Comparison of ENCODE assay signal across 8 cellular contexts in the genomic region with DNA sequence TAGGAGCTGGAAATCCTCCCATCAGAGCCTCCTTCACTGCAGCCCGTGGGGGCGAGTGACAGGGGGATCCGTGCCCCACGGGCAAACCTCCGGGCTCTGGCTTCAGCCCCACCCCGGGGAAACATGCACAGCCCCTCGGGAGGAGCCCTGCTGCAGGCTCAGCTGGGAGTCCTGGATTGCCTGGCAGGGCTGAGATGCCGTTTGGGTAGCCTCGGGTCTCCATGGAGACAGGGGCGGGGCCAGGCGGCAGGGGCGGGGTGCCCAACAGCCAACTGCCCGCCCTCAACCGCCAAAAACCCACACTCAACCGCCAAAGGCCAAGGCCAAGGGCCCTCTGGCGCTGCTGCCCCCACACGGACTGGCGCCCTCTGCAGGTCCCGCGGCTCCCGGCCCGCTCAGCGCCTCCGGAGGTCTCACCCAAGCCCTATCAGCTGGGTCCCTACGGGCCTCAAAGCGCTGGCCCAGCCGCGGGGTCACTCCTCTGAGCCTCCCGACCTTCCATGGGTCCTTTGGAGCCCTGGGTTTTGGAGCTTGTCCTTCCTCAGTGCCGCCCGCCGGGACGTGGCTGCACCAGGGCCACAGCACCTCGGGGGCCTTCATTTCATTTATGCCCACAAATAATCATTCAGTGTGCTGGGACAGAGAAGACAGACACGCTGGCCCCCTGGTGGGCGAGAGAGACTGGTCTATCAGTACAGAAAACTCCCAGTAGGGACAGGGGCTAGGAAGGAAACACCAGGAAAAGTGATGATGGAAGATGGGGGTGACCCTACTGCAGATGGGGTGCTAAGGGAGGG. TPM values are rescaled to one million over a fixed set of nuclear protein-coding genes. Genes with fewer than 3 reads are reported as not detected.
DNase-seq lines count a peak whose midpoint lies in the region; ATAC-seq and TF ChIP-seq lines count a peak whose summit lies in the region.

No MANE protein-coding gene starts in this region.

- peak; percentile 51 for TF ChIP-seq CTCF in fibroblast of pulmonary artery (IDR thresholded peaks at IDR 0.05; ENCODE audit: low read length, missing control alignments)

- H3K4me3 Mint-ChIP-seq in activated T-helper 17 cell treated with anti-CD3 and anti-CD28 coated beads, Interleukin-2, amount 50 U/mL, for 72 hours: peak overlapping the region; percentile 88
- H3K4me3 Mint-ChIP-seq in naive thymus-derived CD8-positive, alpha-beta T cell: peak overlapping the region; percentile 68 to 92 (median 87)
- H3K4me3 Mint-ChIP-seq in stimulated activated naive B cell treated with anti-CD40 and anti-IgM and Interleukin-4, amounts not matched to agents 10 μg/mL and 1 μg/mL and 100 μg/mL, for 72 hours: peak overlapping the region; percentile 64 to 81

- H3K4me1 Mint-ChIP-seq in activated T-helper 17 cell treated with anti-CD3 and anti-CD28 coated beads, Interleukin-2, amount 50 U/mL, for 72 hours: peaks cover 11% of the 10 kb centered on the region
- peaks cover 8 to 20% (median 18%) of the 10 kb centered on the region in 4 donors for H3K4me1 Mint-ChIP-seq in naive thymus-derived CD8-positive, alpha-beta T cell
- peaks cover 20% of the 10 kb centered on the region in 2 donors for H3K4me1 Mint-ChIP-seq in stimulated activated naive B cell treated with anti-CD40 and anti-IgM and Interleukin-4, amounts not matched to agents 10 μg/mL and 1 μg/mL and 100 μg/mL, for 72 hours

- peak overlapping the region; percentile 95 for H3K27ac Mint-ChIP-seq in activated T-helper 17 cell treated with anti-CD3 and anti-CD28 coated beads, Interleukin-2, amount 50 U/mL, for 72 hours
- H3K27ac Mint-ChIP-seq in naive thymus-derived CD8-positive, alpha-beta T cell: peak overlapping the region; percentile 70 to 92 (median 85)
- H3K27ac Mint-ChIP-seq in stimulated activated naive B cell treated with anti-CD40 and anti-IgM and Interleukin-4, amounts not matched to agents 10 μg/mL and 1 μg/mL and 100 μg/mL, for 72 hours: peak overlapping the region; percentile 80

- no peaks in the 10 kb centered on the region for H3K9me3 Mint-ChIP-seq in activated T-helper 17 cell treated with anti-CD3 and anti-CD28 coated beads, Interleukin-2, amount 50 U/mL, for 72 hours
- no peaks in the 10 kb centered on the region for H3K9me3 Mint-ChIP-seq in naive thymus-derived CD8-positive, alpha-beta T cell
- no peaks in the 10 kb centered on the region for H3K9me3 Mint-ChIP-seq in stimulated activated naive B cell treated with anti-CD40 and anti-IgM and Interleukin-4, amounts not matched to agents 10 μg/mL and 1 μg/mL and 100 μg/mL, for 72 hours

- H3K27me3 Mint-ChIP-seq in activated T-helper 17 cell treated with anti-CD3 and anti-CD28 coated beads, Interleukin-2, amount 50 U/mL, for 72 hours: no peaks in the 10 kb centered on the region
- H3K27me3 Mint-ChIP-seq in naive thymus-derived CD8-positive, alpha-beta T cell: no peaks in the 10 kb centered on the region
- no peaks in the 10 kb centered on the region for H3K27me3 Mint-ChIP-seq in stimulated activated naive B cell treated with anti-CD40 and anti-IgM and Interleukin-4, amounts not matched to agents 10 μg/mL and 1 μg/mL and 100 μg/mL, for 72 hours

- POLR2A ChIA-PET in naive thymus-derived CD8-positive, alpha-beta T cell (lab: Charles Lee): interaction anchor here (0.9 to 2.7 kb wide), 7 partner anchors 26 to 165 kb away, joined by 3 to 11 read pairs (median 3); no protein-coding TSS in a partner anchor

- H3K4me3 ChIP-seq in fibroblast of pulmonary artery (replicated peaks; ENCODE audit: low read depth, low read length): peak overlapping the region; percentile 41

- DNase-seq in Ammon's horn (ENCODE audit: low spot score): peak; percentile 89
- peak in 75 of 76 experiments; percentile 29 to 97 (median 93) for DNase-seq in HUDEP-2 (lab: John Stamatoyannopoulos, UW; ENCODE audit: unreplicated experiment in 76 of 76)
- DNase-seq in RPMI7951 (ENCODE audit: low read depth): peak; percentile 82
- DNase-seq in fibroblast of pulmonary artery (ENCODE audit: low read depth): peak; percentile 65
- DNase-seq in naive thymus-derived CD8-positive, alpha-beta T cell: peak; percentile 61 to 87 (median 73)
- peak; percentile 75 for DNase-seq in stimulated activated naive B cell treated with anti-CD40 and anti-IgM and Interleukin-4, amounts not matched to agents 10 μg/mL and 1 μg/mL and 100 μg/mL, for 72 hours

- H3K36me3 Mint-ChIP-seq in activated T-helper 17 cell treated with anti-CD3 and anti-CD28 coated beads, Interleukin-2, amount 50 U/mL, for 72 hours (ENCODE audit: low read depth): no peaks in the 10 kb centered on the region
- H3K36me3 Mint-ChIP-seq in naive thymus-derived CD8-positive, alpha-beta T cell: no peaks in the 10 kb centered on the region
- no peaks in the 10 kb centered on the region for H3K36me3 Mint-ChIP-seq in stimulated activated naive B cell treated with anti-CD40 and anti-IgM and Interleukin-4, amounts not matched to agents 10 μg/mL and 1 μg/mL and 100 μg/mL, for 72 hours

- peak; percentile 65 for ATAC-seq in GM19438 (IDR thresholded peaks at IDR 0.05; ENCODE audit: low read depth, unreplicated experiment)
- ATAC-seq in activated T-helper 17 cell treated with anti-CD3 and anti-CD28 coated beads, Interleukin-2, amount 50 U/mL, for 72 hours (replicated peaks): peak; percentile 93
- peak; percentile 83 to 86 for ATAC-seq in naive thymus-derived CD8-positive, alpha-beta T cell
- peak; percentile 91 to 93 for ATAC-seq in stimulated activated naive B cell treated with anti-CD40 and anti-IgM and Interleukin-4, amounts not matched to agents 10 μg/mL and 1 μg/mL and 100 μg/mL, for 72 hours (replicated peaks)

RNA-seq across cellular contexts. Expression of a gene that starts 33.5 kb away (rescaled TPM):
- total RNA-seq in RPMI7951 (2014; rRNA removed; shearing (Covaris generic)): 37.6 and 40.0 TPM in 2 replicates
- total RNA-seq in activated T-helper 17 cell treated with anti-CD3 and anti-CD28 coated beads, Interleukin-2, amount 50 U/mL, for 72 hours: 10 to 100 TPM; 59.8 to 60.3 TPM
- 10 to 100 TPM; 57.0 to 61.3 TPM for total RNA-seq in naive thymus-derived CD8-positive, alpha-beta T cell
- polyA plus RNA-seq in naive thymus-derived CD8-positive, alpha-beta T cell: 10 to 100 TPM; 14.0 to 20.4 (median 16.5) TPM

Comparison
In these comparisons a context has a peak if more than half of its experiments do, and no peak if none do; other contexts are left out.
1. Peak in every context shown above with its lines: DNase-seq, ATAC-seq and H3K4me3 ChIP-seq.